21 cellular contexts compared by ENCODE assay signal in the genomic region with DNA sequence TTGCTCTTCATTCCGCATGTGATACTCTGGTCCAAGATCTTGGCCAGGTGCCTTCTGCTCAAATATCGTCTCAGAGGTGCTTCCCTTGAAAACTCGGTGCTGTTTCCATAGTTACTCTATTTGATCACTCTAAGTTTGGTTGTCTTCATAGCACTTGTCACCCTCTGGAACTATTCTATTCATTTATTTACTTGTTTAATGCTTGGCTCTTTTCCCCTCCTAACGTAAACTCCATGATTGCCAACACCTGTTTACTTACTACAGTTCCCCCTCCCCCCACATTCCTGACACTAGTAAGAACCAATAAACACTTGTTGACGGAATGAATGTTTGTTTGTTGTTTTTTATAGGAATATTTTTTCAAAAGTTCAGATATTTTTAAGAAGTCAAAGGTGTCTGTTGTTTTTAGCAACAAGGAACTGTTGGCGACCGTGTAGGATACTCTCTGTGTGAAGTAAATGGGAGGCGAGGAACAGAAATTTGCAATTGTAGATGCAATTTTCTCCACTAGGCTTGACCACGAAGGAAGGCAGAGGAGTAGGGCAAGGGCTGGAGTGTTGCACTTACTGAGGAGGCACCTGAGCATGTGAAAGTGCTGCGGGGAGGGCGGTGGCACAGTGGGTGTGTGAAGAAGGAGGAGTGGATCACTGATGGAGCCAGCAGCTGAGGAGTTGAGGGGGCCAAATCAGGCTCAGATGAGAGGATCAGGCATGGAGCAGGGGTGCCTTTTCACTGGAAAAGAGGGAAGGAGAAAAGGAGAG. TPM values are rescaled to one million over a fixed set of nuclear protein-coding genes. Genes with fewer than 3 reads are reported as not detected.
DNase-seq lines count a peak whose midpoint lies in the region; ATAC-seq, FAIRE-seq and TF ChIP-seq lines count a peak whose summit lies in the region.
"Had no signal": no experiment of that assay in that cellular context is flagged by ENCODE, and none has a peak within 500 bp of the region (broad histone marks: within the 10 kb centered on the region; RNA-seq: fewer than 3 reads in every experiment).

No MANE protein-coding gene starts in this region.

- peaks cover 2% of the 10 kb centered on the region for H3K27me3 ChIP-seq in bronchial epithelial cell (ENCODE audit: control insufficient read depth, insufficient read depth, low read length)
- no peaks in the 10 kb centered on the region for H3K27me3 ChIP-seq in neural progenitor cell

- H3K4me3 ChIP-seq in LNCaP clone FGC (ENCODE audit: low read depth, low read length) = no peak overlapping the region
- no peak overlapping the region for H3K4me3 ChIP-seq in bronchial epithelial cell (ENCODE audit: low read depth, low read length)
- H3K4me3 ChIP-seq in neural progenitor cell = no peak overlapping the region
- H3K4me3 ChIP-seq: HAP-1 had no signal

- FAIRE-seq in bronchial epithelial cell (lab: Jason Lieb, UNC) = peak; percentile 36
- FAIRE-seq: GM12891 had no signal

- no peak overlapping the region for H3K9ac ChIP-seq in neural progenitor cell
- H3K9ac ChIP-seq: KMS-11 had no signal

- no peaks in the 10 kb centered on the region for H3K36me3 Mint-ChIP-seq in neural progenitor cell
- H3K36me3 Mint-ChIP-seq: CD4-positive, CD25-positive, alpha-beta regulatory T cell had no signal

- peak overlapping the region; percentile 26 for H3K27ac Mint-ChIP-seq in neural progenitor cell
- H3K27ac Mint-ChIP-seq: CD4-positive, CD25-positive, alpha-beta regulatory T cell had no signal

- no peak for ATAC-seq in HG03571 (IDR thresholded peaks at IDR 0.05; ENCODE audit: unreplicated experiment)
- ATAC-seq: Panc1, SK-N-SH treated with all-trans-retinoic acid at 6 μM for 48 hours had no signal

- no peaks in the 10 kb centered on the region for H3K4me1 ChIP-seq in neural progenitor cell

- H3K36me3 ChIP-seq in bronchial epithelial cell (ENCODE audit: control insufficient read depth, insufficient read depth, low read length) (no peaks in the 10 kb centered on the region), neural progenitor cell (no peaks in the 10 kb centered on the region)
- H3K36me3 ChIP-seq: HAP-1 had no signal

- H3K4me3 Mint-ChIP-seq in neural progenitor cell = no peak overlapping the region
- H3K4me3 Mint-ChIP-seq: CD4-positive, CD25-positive, alpha-beta regulatory T cell had no signal

- DNase-seq in NCI-H2196 (lab: John Stamatoyannopoulos, UW; ENCODE audit: unreplicated experiment) (peak; percentile 27), NCI-H2196 treated with DMSO at 0.1 percent for 48 hours (lab: John Stamatoyannopoulos, UW; ENCODE audit: unreplicated experiment) (no peak), LNCaP clone FGC (ENCODE audit: low read depth) (peak; percentile 59), bronchial epithelial cell (ENCODE audit: low read depth) (no peak), neural progenitor cell (ENCODE audit: low spot score) (no peak), NCI-H2081 treated with DMSO at 0.1 percent for 48 hours (lab: John Stamatoyannopoulos, UW) (no peak)
- DNase-seq: CD4-positive, CD25-positive, alpha-beta regulatory T cell; MV-4-11; NCI-H187; NCI-H2171; NCI-H526; NK-92 treated with Interleukin-12 subunit alpha and Interleukin-12 subunit beta, amount 100 ng/mL, for 24 hours had no signal

- no peaks in the 10 kb centered on the region for H4K20me1 ChIP-seq in neural progenitor cell (ENCODE audit: low read depth)

- no peak overlapping the region for H3K4me2 ChIP-seq in neural progenitor cell
- H3K4me2 ChIP-seq: KMS-11 had no signal

- H2AFZ ChIP-seq in neural progenitor cell (replicated peaks) = no peak overlapping the region

- H3K9me3 Mint-ChIP-seq in neural progenitor cell = no peaks in the 10 kb centered on the region

- H3K4me1 Mint-ChIP-seq in neural progenitor cell = peaks cover 2% of the 10 kb centered on the region
- H3K4me1 Mint-ChIP-seq: CD4-positive, CD25-positive, alpha-beta regulatory T cell had no signal

- H3K9me3 ChIP-seq in neural progenitor cell (ENCODE audit: low read depth) = no peaks in the 10 kb centered on the region
- H3K9me3 ChIP-seq: HAP-1 had no signal

- H3K27me3 Mint-ChIP-seq in neural progenitor cell (ENCODE audit: insufficient read depth, low read depth) = peaks cover 2% of the 10 kb centered on the region

- no peaks in the 10 kb centered on the region for H3K79me2 ChIP-seq in neural progenitor cell (ENCODE audit: low read depth)

- H3F3A ChIP-seq in neural progenitor cell (ENCODE audit: low read depth) = no peaks in the 10 kb centered on the region

- TF ChIP-seq CTCF in LNCaP clone FGC (IDR thresholded peaks at IDR 0.05; ENCODE audit: control insufficient read depth, extremely low read depth, insufficient read depth) = no peak
- no peak for TF ChIP-seq CTCF in bronchial epithelial cell (IDR thresholded peaks at IDR 0.05; ENCODE audit: insufficient read depth, low read length, severe bottlenecking)
- TF ChIP-seq CTCF in neural progenitor cell (IDR thresholded peaks at IDR 0.05) = no peak

- no peak overlapping the region for H3K27ac ChIP-seq in neural progenitor cell
- H3K27ac ChIP-seq: KMS-11 had no signal

RNA-seq across cellular contexts. Expression of gene MOBP, which starts 48.4 kb away (rescaled TPM):
- total RNA-seq in bronchial epithelial cell = not detected in 2 replicates
- not detected in 2 replicates for total RNA-seq in neural progenitor cell (ENCODE audit: low replicate concordance)
- total RNA-seq: CD4-positive, CD25-positive, alpha-beta regulatory T cell; G401; HT1080; M059J had no signal

Comparison
In these comparisons a context has a peak if more than half of its experiments do, and no peak if none do; other contexts are left out.
1. DNase-seq: peak in NCI-H2196 (single experiment) and LNCaP clone FGC (single experiment); none in NCI-H2196 treated with DMSO at 0.1 percent for 48 hours (single experiment), bronchial epithelial cell (single experiment), neural progenitor cell (single experiment) and NCI-H2081 treated with DMSO at 0.1 percent for 48 hours (single experiment).